In genomic region chr17:67324330-67324729, GRCh38 we compare ENCODE assay signal across 1 cellular context.
TF ChIP-seq lines count a peak whose summit lies in the region.

No MANE protein-coding gene starts in this region.

TF ChIP-seq in IMR-90, 13 proteins besides CTCF, POLR2A, EP300 and RAD21 (continued from another document):
- no peak for TF ChIP-seq RCOR1 (IDR thresholded peaks at IDR 0.05; ENCODE audit: insufficient replicate concordance, low read length)
- TF ChIP-seq RFX5 (IDR thresholded peaks at IDR 0.05; ENCODE audit: low read depth, low read length), result no peak
- no peak for TF ChIP-seq CHD1 (IDR thresholded peaks at IDR 0.05; ENCODE audit: low read depth, low read length)
- no peak for TF ChIP-seq NFE2L2 (IDR thresholded peaks at IDR 0.05; ENCODE audit: low read depth, low read length)
- TF ChIP-seq CEBPB (IDR thresholded peaks at IDR 0.05; ENCODE audit: low read depth, low read length), result no peak
- no peak for TF ChIP-seq MAFK (IDR thresholded peaks at IDR 0.05; ENCODE audit: low read depth, low read length)
TF ChIP-seq in IMR-90: peak in this region for 0.
